In genomic region chr22:33747029-33747428, GRCh38 we compare ENCODE assay signal across 1 cellular context.
TF ChIP-seq lines count a peak whose summit lies in the region.

No MANE protein-coding gene starts in this region.

TF ChIP-seq in HepG2, 621 proteins besides CTCF, POLR2A, EP300 and RAD21 (continued from another document):
- TF ChIP-seq ZNF800 (CRISPR knock-in tag; IDR thresholded peaks at IDR 0.05) (no peak), ZNF841 (CRISPR knock-in tag; IDR thresholded peaks at IDR 0.05; ENCODE audit: borderline replicate concordance) (no peak), ZNF318 (CRISPR knock-in tag; IDR thresholded peaks at IDR 0.05) (no peak)
